8 cellular contexts compared by ENCODE assay signal in the genomic region with DNA sequence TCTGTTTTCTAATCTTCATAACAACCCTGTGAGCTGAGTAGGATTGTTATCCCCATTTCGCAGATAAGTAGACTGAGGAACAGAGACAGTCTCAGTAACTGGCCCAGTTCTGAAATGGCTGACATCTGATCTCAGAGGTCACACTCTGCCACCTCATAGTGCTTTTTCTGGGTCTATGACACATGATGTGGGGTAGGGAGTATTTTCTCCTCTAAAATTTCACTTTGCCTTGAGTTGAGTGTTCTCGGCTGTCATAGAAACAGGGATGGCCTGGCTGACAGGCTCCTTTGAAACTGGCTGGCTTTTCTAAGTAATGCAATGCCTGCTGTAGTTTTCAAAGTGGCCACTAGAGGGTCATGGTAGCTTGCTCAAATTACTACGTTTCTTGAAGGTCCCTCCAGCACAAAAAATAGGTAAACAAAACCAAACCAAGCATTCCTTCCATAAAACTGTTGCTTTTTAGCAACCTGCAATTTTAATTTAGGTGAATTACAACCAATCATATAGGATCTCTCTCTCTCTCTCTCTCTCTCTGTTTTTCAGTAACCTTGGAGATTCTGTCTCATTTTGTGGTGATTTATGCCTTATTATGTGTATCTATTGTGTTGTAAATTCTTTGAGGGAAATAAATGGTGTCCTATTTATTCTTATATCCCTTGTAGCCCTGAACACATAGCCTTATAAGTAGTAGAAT.
DNase-seq lines count a peak whose midpoint lies in the region; ATAC-seq and TF ChIP-seq lines count a peak whose summit lies in the region.

No MANE protein-coding gene starts in this region.

- DNase-seq in NK-92 treated with Interleukin-12 subunit alpha and Interleukin-12 subunit beta, amount 100 ng/mL, for 24 hours (lab: John Stamatoyannopoulos, UW), result peak; percentile 10
- DNase-seq in NK-92 (lab: John Stamatoyannopoulos, UW; ENCODE audit: unreplicated experiment) (no peak), NCI-H2029 treated with DMSO at 0.1 percent for 48 hours (lab: John Stamatoyannopoulos, UW) (peak; percentile 43), cardiac fibroblast (ENCODE audit: low read depth in 2 of 2) (peak; percentile 83 to 86), kidney glomerular epithelial cell (lab: John Stamatoyannopoulos, UW) (peak; percentile 52)
- DNase-seq in stimulated activated CD4-positive, alpha-beta T cell treated with anti-CD3 and anti-CD28 coated beads, Interleukin-4, amount 100 ng/mL, for 48 hours (ENCODE audit: low read depth in 2 of 2), result peak; percentile 53 to 55

- TF ChIP-seq CTCF in WI38 (IDR thresholded peaks at IDR 0.05; ENCODE audit: low read depth, low read length), result peak; percentile 97
- TF ChIP-seq CTCF in cardiac fibroblast (IDR thresholded peaks at IDR 0.05; ENCODE audit: low read depth, low read length), result peak; percentile 95

- ATAC-seq in HG02840 (IDR thresholded peaks at IDR 0.05; ENCODE audit: low FRiP score, unreplicated experiment), result peak; percentile 84

- H3K4me3 ChIP-seq in WI38 (ENCODE audit: low read depth, low read length), result no peak overlapping the region
- H3K4me3 ChIP-seq in cardiac fibroblast (replicated peaks in 1 of 2; ENCODE audit: low read depth in 2 of 2, low read length in 2 of 2), result no peak overlapping the region
